In genomic region chr18:57073516-57074187, GRCh38 we compare ENCODE assay signal across 19 cellular contexts.
"Had no signal": no experiment of that assay in that cellular context is flagged by ENCODE, and none has a peak within 500 bp of the region (broad histone marks: within the 10 kb centered on the region; RNA-seq: fewer than 3 reads in every experiment).

No MANE protein-coding gene starts in this region.

- H3K36me3 ChIP-seq: brain microvascular endothelial cell, neural progenitor cell, prostate gland, right atrium auricular region, stomach, vagina had no signal

- H3K9ac ChIP-seq: neural progenitor cell had no signal

- DNase-seq: activated CD4-positive, alpha-beta T cell treated with anti-CD3 and anti-CD28 coated beads, Interleukin-2, amount 50 U/mL, for 1 hour; activated CD8-positive, alpha-beta memory T cell treated with anti-CD3 and anti-CD28 coated beads, Interleukin-2, amount 50 U/mL, for 4 hours; activated effector memory CD4-positive, alpha-beta T cell treated with anti-CD3 and anti-CD28 coated beads, Interleukin-2, amount 50 U/mL, for 16 hours; activated naive CD4-positive, alpha-beta T cell treated with anti-CD3 and anti-CD28 coated beads, Interleukin-2, amount 50 U/mL, for 16 hours; activated T-cell treated with anti-CD3 and anti-CD28 coated beads, Interleukin-2, amount 50 U/mL, for 48 hours; aorta; brain microvascular endothelial cell; central memory CD4-positive, alpha-beta T cell; dorsolateral prefrontal cortex; stimulated activated CD4-positive, alpha-beta T cell treated with anti-CD3 and anti-CD28 coated beads, Interleukin-4, amount 100 ng/mL, for 24 hours; stomach; trophoblast cell had no signal

- H3K27ac ChIP-seq: brain microvascular endothelial cell, dorsolateral prefrontal cortex, neural progenitor cell, prostate gland, right atrium auricular region, stomach, vagina had no signal

- H3K36me3 Mint-ChIP-seq: neural progenitor cell; stimulated activated effector memory CD8-positive, alpha-beta T cell treated with anti-CD3 and anti-CD28 coated beads, Interleukin-12 subunit alpha, Interleukin-12 subunit beta, amount 100 ng/mL, for 72 hours had no signal

- H3K4me2 ChIP-seq: smooth muscle cell had no signal

- H2AFZ ChIP-seq: neural progenitor cell had no signal

- H3K27ac Mint-ChIP-seq: memory B cell; neural progenitor cell; stimulated activated effector memory CD8-positive, alpha-beta T cell treated with anti-CD3 and anti-CD28 coated beads, Interleukin-12 subunit alpha, Interleukin-12 subunit beta, amount 100 ng/mL, for 72 hours had no signal

- H3K4me3 Mint-ChIP-seq: memory B cell; neural progenitor cell; stimulated activated effector memory CD8-positive, alpha-beta T cell treated with anti-CD3 and anti-CD28 coated beads, Interleukin-12 subunit alpha, Interleukin-12 subunit beta, amount 100 ng/mL, for 72 hours had no signal

- H3K4me3 ChIP-seq: dorsolateral prefrontal cortex, neural progenitor cell, prostate gland, right atrium auricular region, smooth muscle cell, stomach, vagina had no signal

- H3K27me3 ChIP-seq: brain microvascular endothelial cell, neural progenitor cell, right atrium auricular region, vagina had no signal

- H3K9me3 Mint-ChIP-seq: neural progenitor cell; stimulated activated effector memory CD8-positive, alpha-beta T cell treated with anti-CD3 and anti-CD28 coated beads, Interleukin-12 subunit alpha, Interleukin-12 subunit beta, amount 100 ng/mL, for 72 hours had no signal

- H3K4me1 ChIP-seq: prostate gland, right atrium auricular region, stomach, vagina had no signal

- H3K9me3 ChIP-seq: prostate gland, right atrium auricular region, stomach, vagina had no signal
